ENCODE assay signal across 14 cellular contexts in the genomic region with DNA sequence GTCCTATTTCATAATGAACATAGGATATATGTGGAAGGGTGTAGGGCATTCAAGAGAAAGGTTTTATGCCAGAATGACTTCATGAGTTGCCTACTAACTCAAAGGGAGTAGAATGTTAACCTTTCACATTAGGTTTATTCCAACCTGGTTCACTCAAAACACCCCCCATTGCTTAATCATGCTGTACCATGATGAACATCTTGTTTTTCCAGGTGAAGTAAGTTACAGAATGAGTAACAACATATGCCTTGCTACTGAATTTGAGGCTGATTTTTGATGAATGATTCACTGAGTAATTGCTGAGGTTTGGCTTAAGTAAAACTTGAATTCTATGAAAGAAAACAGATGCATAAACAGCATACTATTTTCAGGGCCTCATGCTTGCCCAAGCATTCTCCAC. TPM values are rescaled to one million over a fixed set of nuclear protein-coding genes. Genes with fewer than 3 reads are reported as not detected.
DNase-seq lines count a peak whose midpoint lies in the region; ATAC-seq and TF ChIP-seq lines count a peak whose summit lies in the region.
"Had no signal": no experiment of that assay in that cellular context is flagged by ENCODE, and none has a peak within 500 bp of the region (broad histone marks: within the 10 kb centered on the region; RNA-seq: fewer than 3 reads in every experiment).

No MANE protein-coding gene starts in this region.

- no peak overlapping the region for H3K27ac Mint-ChIP-seq in activated T-cell treated with anti-CD3 and anti-CD28 coated beads, Interleukin-2, amount 50 U/mL, for 72 hours
- H3K27ac Mint-ChIP-seq in stimulated activated effector memory CD8-positive, alpha-beta T cell treated with anti-CD3 and anti-CD28 coated beads, Interleukin-12 subunit alpha, Interleukin-12 subunit beta, amount 100 ng/mL, for 72 hours: no peak overlapping the region
- H3K27ac Mint-ChIP-seq: type B pancreatic cell had no signal

- H3K4me2 ChIP-seq in OCI-LY3 (ENCODE audit: low read length): peak overlapping the region; percentile 10; the same call in 1 of the 2 replicates

- H3K36me3 Mint-ChIP-seq in activated T-cell treated with anti-CD3 and anti-CD28 coated beads, Interleukin-2, amount 50 U/mL, for 72 hours (ENCODE audit: insufficient read depth in 2 of 2): no peaks in the 10 kb centered on the region
- H3K36me3 Mint-ChIP-seq in stimulated activated effector memory CD8-positive, alpha-beta T cell treated with anti-CD3 and anti-CD28 coated beads, Interleukin-12 subunit alpha, Interleukin-12 subunit beta, amount 100 ng/mL, for 72 hours: no peaks in the 10 kb centered on the region
- H3K36me3 Mint-ChIP-seq: type B pancreatic cell had no signal

- H3K4me1 ChIP-seq in OCI-LY3 (ENCODE audit: low read length): peaks cover 10% of the 10 kb centered on the region
- H3K4me1 ChIP-seq in esophagus squamous epithelium: peaks cover 0 to 52% (median 0%) of the 10 kb centered on the region in 3 donors
- H3K4me1 ChIP-seq: BE2C, spleen had no signal

- peak in 1 of 2 donors; percentile 6 for DNase-seq in activated T-cell treated with anti-CD3 and anti-CD28 coated beads, Interleukin-2, amount 50 U/mL, for 72 hours
- no peak for DNase-seq in activated T-cell treated with anti-CD3 and anti-CD28 coated beads, Interleukin-2, amount 50 U/mL, for 1 hour
- DNase-seq in esophagus squamous epithelium (lab: John Stamatoyannopoulos, UW) (no peak), AG08396 (ENCODE audit: low spot score) (no peak), NCI-H526 (lab: John Stamatoyannopoulos, UW) (no peak)
- no peak for DNase-seq in stimulated activated effector memory CD8-positive, alpha-beta T cell treated with anti-CD3 and anti-CD28 coated beads, Interleukin-12 subunit alpha, Interleukin-12 subunit beta, amount 100 ng/mL, for 72 hours (ENCODE audit: low spot score in 2 of 2)
- DNase-seq: BE2C, erythroblast, spleen had no signal

- H3K9me3 ChIP-seq in OCI-LY3 (ENCODE audit: insufficient read depth, low read length) (no peaks in the 10 kb centered on the region), esophagus squamous epithelium (no peaks in the 10 kb centered on the region)
- H3K9me3 ChIP-seq: BE2C, spleen had no signal

- H3K4me1 Mint-ChIP-seq in activated T-cell treated with anti-CD3 and anti-CD28 coated beads, Interleukin-2, amount 50 U/mL, for 72 hours (ENCODE audit: low read depth): peaks cover 15% of the 10 kb centered on the region
- no peaks in the 10 kb centered on the region for H3K4me1 Mint-ChIP-seq in stimulated activated effector memory CD8-positive, alpha-beta T cell treated with anti-CD3 and anti-CD28 coated beads, Interleukin-12 subunit alpha, Interleukin-12 subunit beta, amount 100 ng/mL, for 72 hours

- no peaks in the 10 kb centered on the region for H3K27me3 ChIP-seq in OCI-LY3 (ENCODE audit: low read depth, low read length)
- H3K27me3 ChIP-seq in esophagus squamous epithelium: no peaks in the 10 kb centered on the region
- H3K27me3 ChIP-seq: BE2C, spleen had no signal

- ATAC-seq in activated T-cell treated with anti-CD3 and anti-CD28 coated beads, Interleukin-2, amount 50 U/mL, for 72 hours (replicated peaks in 1 of 2): peak; percentile 88 to 94
- ATAC-seq in stimulated activated effector memory CD8-positive, alpha-beta T cell treated with anti-CD3 and anti-CD28 coated beads, Interleukin-12 subunit alpha, Interleukin-12 subunit beta, amount 100 ng/mL, for 72 hours: peak; percentile 78
- no peak for ATAC-seq in HG03108 (IDR thresholded peaks at IDR 0.05; ENCODE audit: unreplicated experiment)
- ATAC-seq: Panc1 had no signal

- TF ChIP-seq POLR2A in esophagus squamous epithelium (IDR thresholded peaks at IDR 0.05): no peak

- peak overlapping the region; percentile 5 to 18 for H3K4me3 Mint-ChIP-seq in activated T-cell treated with anti-CD3 and anti-CD28 coated beads, Interleukin-2, amount 50 U/mL, for 72 hours
- no peak overlapping the region for H3K4me3 Mint-ChIP-seq in stimulated activated effector memory CD8-positive, alpha-beta T cell treated with anti-CD3 and anti-CD28 coated beads, Interleukin-12 subunit alpha, Interleukin-12 subunit beta, amount 100 ng/mL, for 72 hours
- H3K4me3 Mint-ChIP-seq: type B pancreatic cell had no signal

- H3K36me3 ChIP-seq in OCI-LY3 (replicated peaks; ENCODE audit: low read depth, low read length): no peaks in the 10 kb centered on the region
- no peaks in the 10 kb centered on the region for H3K36me3 ChIP-seq in esophagus squamous epithelium
- H3K36me3 ChIP-seq: BE2C, spleen had no signal

- H3K4me3 ChIP-seq in OCI-LY3 (ENCODE audit: low read length) (no peak overlapping the region), esophagus squamous epithelium (no peak overlapping the region)
- H3K4me3 ChIP-seq: spleen had no signal

- H2AFZ ChIP-seq in OCI-LY3 (ENCODE audit: low read depth, low read length): no peak overlapping the region

- H3K27me3 Mint-ChIP-seq in activated T-cell treated with anti-CD3 and anti-CD28 coated beads, Interleukin-2, amount 50 U/mL, for 72 hours (ENCODE audit: low read depth): peaks cover 16% of the 10 kb centered on the region
- H3K27me3 Mint-ChIP-seq: type B pancreatic cell had no signal

- H3K79me2 ChIP-seq in OCI-LY3 (ENCODE audit: low read length): no peaks in the 10 kb centered on the region

- H4K20me1 ChIP-seq in OCI-LY3 (ENCODE audit: insufficient read depth, low read length): no peaks in the 10 kb centered on the region

- intact Hi-C loops in esophagus squamous epithelium (cut with DNase I): loop anchor here (10.0 kb wide), 1 partner anchor 47 kb away; no protein-coding TSS in a partner anchor

- no peak for TF ChIP-seq CTCF in OCI-LY3 (IDR thresholded peaks at IDR 0.05; ENCODE audit: low read depth, low read length)
- no peak for TF ChIP-seq CTCF in esophagus squamous epithelium (IDR thresholded peaks at IDR 0.05)

- no peak overlapping the region for H3K9ac ChIP-seq in OCI-LY3 (ENCODE audit: low read length)

- H3K9me3 Mint-ChIP-seq in activated T-cell treated with anti-CD3 and anti-CD28 coated beads, Interleukin-2, amount 50 U/mL, for 72 hours: peaks cover 0 to 4% of the 10 kb centered on the region in 2 donors
- H3K9me3 Mint-ChIP-seq in stimulated activated effector memory CD8-positive, alpha-beta T cell treated with anti-CD3 and anti-CD28 coated beads, Interleukin-12 subunit alpha, Interleukin-12 subunit beta, amount 100 ng/mL, for 72 hours: no peaks in the 10 kb centered on the region
- H3K9me3 Mint-ChIP-seq: type B pancreatic cell had no signal

- no peak overlapping the region for H3K27ac ChIP-seq in OCI-LY3 (ENCODE audit: low read length)
- H3K27ac ChIP-seq in esophagus squamous epithelium: peak overlapping the region in 3 of 4 donors; percentile 37 to 52 (median 40)
- H3K27ac ChIP-seq: spleen had no signal

RNA-seq across cellular contexts. Expression of a gene that starts 5.9 kb away (rescaled TPM):
- total RNA-seq in activated T-cell treated with anti-CD3 and anti-CD28 coated beads, Interleukin-2, amount 50 U/mL, for 72 hours: under 1 TPM in 1 of 2 donors, not detected in 1; 0.29 TPM
- under 1 TPM in 2 of 4 donors, not detected in 2; 0.38 to 0.64 TPM for total RNA-seq in esophagus squamous epithelium
- total RNA-seq: cardiac septum, spleen had no signal

RNA-seq across cellular contexts. Expression of a gene that starts 59.8 kb away (rescaled TPM):
- 10 to 100 TPM in 1 of 2 donors, 1 to 10 TPM in 1; 1.6 to 12.3 TPM for total RNA-seq in activated T-cell treated with anti-CD3 and anti-CD28 coated beads, Interleukin-2, amount 50 U/mL, for 72 hours
- 10 to 100 TPM; 34.8 to 59.6 (median 45.4) TPM for total RNA-seq in esophagus squamous epithelium
